ENCODE assay signal across 1 cellular context in the genomic region with DNA sequence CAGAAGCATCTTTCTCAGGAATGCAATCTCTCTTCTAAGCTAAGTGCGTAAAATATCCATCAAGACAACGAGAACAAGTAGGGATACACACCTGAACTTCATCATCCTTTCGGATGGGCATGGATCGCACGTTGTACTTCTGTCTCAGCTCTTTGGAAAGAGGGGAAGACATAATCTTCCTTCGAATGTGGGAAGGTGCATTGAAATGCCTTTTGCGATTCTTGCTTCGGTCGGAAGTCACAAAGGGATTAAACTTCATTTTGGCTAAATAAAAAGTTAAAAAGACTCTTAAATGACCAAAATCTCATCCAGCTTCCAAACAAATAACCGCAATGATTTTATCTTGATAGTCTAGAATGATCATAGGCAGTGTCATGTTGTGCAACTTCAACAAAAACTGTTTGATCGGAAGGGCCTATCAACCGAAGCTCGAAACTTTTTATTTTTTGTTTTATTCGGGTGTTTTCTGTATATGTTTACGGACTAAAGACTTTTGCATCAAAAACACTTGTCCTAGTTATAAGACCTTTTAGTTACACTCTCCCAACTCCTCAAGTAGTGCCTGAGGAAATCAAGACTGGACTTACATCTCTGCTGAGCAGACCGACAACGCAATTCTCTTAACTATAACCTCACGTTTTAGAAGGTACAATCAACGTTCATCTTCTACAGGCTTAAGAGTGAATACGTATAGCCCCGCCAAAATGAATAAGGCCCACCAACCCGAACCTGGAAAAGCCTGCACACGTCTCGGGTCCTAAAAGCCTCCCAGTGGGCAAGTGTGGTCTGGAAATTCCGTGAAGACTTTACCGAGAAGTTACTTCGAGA.
TF ChIP-seq lines count a peak whose summit lies in the region.

No MANE protein-coding gene starts in this region.

TF ChIP-seq in GM12878, 131 proteins besides CTCF, POLR2A, EP300 and RAD21:
- TF ChIP-seq, protein P1, sequence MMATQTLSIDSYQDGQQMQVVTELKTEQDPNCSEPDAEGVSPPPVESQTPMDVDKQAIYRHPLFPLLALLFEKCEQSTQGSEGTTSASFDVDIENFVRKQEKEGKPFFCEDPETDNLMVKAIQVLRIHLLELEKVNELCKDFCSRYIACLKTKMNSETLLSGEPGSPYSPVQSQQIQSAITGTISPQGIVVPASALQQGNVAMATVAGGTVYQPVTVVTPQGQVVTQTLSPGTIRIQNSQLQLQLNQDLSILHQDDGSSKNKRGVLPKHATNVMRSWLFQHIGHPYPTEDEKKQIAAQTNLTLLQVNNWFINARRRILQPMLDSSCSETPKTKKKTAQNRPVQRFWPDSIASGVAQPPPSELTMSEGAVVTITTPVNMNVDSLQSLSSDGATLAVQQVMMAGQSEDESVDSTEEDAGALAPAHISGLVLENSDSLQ (IDR thresholded peaks at IDR 0.05), result no peak
- TF ChIP-seq NR2C2 (IDR thresholded peaks at IDR 0.05; ENCODE audit: borderline replicate concordance, control insufficient read depth, insufficient read length, low read depth) (no peak), NFIC (IDR thresholded peaks at IDR 0.05; ENCODE audit: low read depth, low read length) (no peak), POLR2AphosphoS5 (IDR thresholded peaks at IDR 0.05; ENCODE audit: low read length) (no peak), DPF2 (IDR thresholded peaks at IDR 0.05) (no peak), KAT2A (conservative IDR thresholded peaks at IDR 0.05; ENCODE audit: control insufficient read depth, low read depth, low read length) (no peak), TARDBP (IDR thresholded peaks at IDR 0.05; ENCODE audit: borderline replicate concordance) (no peak), NR2F1 (conservative IDR thresholded peaks at IDR 0.05) (no peak), POU2F2 (IDR thresholded peaks at IDR 0.05; ENCODE audit: borderline replicate concordance, low read depth, low read length) (no peak), NFXL1 (IDR thresholded peaks at IDR 0.05; ENCODE audit: borderline replicate concordance) (no peak), ZBED1 (IDR thresholded peaks at IDR 0.05; ENCODE audit: borderline replicate concordance) (no peak), HDAC2 (IDR thresholded peaks at IDR 0.05) (no peak), ASH2L (IDR thresholded peaks at IDR 0.05; ENCODE audit: borderline replicate concordance, low read depth) (no peak), RFX5 (IDR thresholded peaks at IDR 0.05; ENCODE audit: low read depth, low read length) (no peak), GABPA (IDR thresholded peaks at IDR 0.05; ENCODE audit: low read depth) (no peak), STAT3 (IDR thresholded peaks at IDR 0.05; ENCODE audit: low read depth, low read length) (no peak)
- TF ChIP-seq, protein P2, sequence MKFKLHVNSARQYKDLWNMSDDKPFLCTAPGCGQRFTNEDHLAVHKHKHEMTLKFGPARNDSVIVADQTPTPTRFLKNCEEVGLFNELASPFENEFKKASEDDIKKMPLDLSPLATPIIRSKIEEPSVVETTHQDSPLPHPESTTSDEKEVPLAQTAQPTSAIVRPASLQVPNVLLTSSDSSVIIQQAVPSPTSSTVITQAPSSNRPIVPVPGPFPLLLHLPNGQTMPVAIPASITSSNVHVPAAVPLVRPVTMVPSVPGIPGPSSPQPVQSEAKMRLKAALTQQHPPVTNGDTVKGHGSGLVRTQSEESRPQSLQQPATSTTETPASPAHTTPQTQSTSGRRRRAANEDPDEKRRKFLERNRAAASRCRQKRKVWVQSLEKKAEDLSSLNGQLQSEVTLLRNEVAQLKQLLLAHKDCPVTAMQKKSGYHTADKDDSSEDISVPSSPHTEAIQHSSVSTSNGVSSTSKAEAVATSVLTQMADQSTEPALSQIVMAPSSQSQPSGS (IDR thresholded peaks at IDR 0.05; ENCODE audit: low read length), result no peak
- TF ChIP-seq, protein P3, sequence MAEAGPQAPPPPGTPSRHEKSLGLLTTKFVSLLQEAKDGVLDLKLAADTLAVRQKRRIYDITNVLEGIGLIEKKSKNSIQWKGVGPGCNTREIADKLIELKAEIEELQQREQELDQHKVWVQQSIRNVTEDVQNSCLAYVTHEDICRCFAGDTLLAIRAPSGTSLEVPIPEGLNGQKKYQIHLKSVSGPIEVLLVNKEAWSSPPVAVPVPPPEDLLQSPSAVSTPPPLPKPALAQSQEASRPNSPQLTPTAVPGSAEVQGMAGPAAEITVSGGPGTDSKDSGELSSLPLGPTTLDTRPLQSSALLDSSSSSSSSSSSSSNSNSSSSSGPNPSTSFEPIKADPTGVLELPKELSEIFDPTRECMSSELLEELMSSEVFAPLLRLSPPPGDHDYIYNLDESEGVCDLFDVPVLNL (IDR thresholded peaks at IDR 0.05; ENCODE audit: low read depth, low read length), result no peak
- TF ChIP-seq, protein P4, sequence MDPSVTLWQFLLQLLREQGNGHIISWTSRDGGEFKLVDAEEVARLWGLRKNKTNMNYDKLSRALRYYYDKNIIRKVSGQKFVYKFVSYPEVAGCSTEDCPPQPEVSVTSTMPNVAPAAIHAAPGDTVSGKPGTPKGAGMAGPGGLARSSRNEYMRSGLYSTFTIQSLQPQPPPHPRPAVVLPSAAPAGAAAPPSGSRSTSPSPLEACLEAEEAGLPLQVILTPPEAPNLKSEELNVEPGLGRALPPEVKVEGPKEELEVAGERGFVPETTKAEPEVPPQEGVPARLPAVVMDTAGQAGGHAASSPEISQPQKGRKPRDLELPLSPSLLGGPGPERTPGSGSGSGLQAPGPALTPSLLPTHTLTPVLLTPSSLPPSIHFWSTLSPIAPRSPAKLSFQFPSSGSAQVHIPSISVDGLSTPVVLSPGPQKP (IDR thresholded peaks at IDR 0.05; ENCODE audit: low read depth, low read length), result no peak
TF ChIP-seq in GM12878: peak in this region for 0.
